8 cellular contexts compared by ENCODE assay signal in genomic region chr20:50193169-50193850, GRCh38. TPM values are rescaled to one million over a fixed set of nuclear protein-coding genes. Genes with fewer than 3 reads are reported as not detected.
A peak's percentile ranks its signal among the peaks of the same experiment; 100 is the strongest.
DNase-seq lines count a peak whose midpoint lies in the region; ATAC-seq and TF ChIP-seq lines count a peak whose summit lies in the region.

No MANE protein-coding gene starts in this region.

- TF ChIP-seq EP300 in tibial nerve (IDR thresholded peaks at IDR 0.05), result peak in 1 of 2 donors; percentile 23

- TF ChIP-seq POLR2A in lower leg skin (IDR thresholded peaks at IDR 0.05) (no peak), tibial nerve (IDR thresholded peaks at IDR 0.05) (peak in 1 of 2 donors; percentile 11)

- intact Hi-C loops in lower leg skin (cut with DNase I; ENCODE audit: low total_unique reads), result loop anchor here (10.0 kb wide), 1 partner anchor 151 kb away; no protein-coding TSS in a partner anchor

- no peaks in the 10 kb centered on the region for H3K9me3 ChIP-seq in tibial nerve

- 29 to 41% methylated on average over 10 of the region's 10 CpGs for WGBS in lower leg skin, 2 donors
- WGBS in tibial nerve, 2 donors, result 22 to 56% methylated on average over 9 to 10 of the region's 10 CpGs

- no peak for TF ChIP-seq CTCF in lower leg skin (IDR thresholded peaks at IDR 0.05)
- TF ChIP-seq CTCF in tibial nerve (IDR thresholded peaks at IDR 0.05), result no peak

- ATAC-seq in HG03045 (IDR thresholded peaks at IDR 0.05; ENCODE audit: unreplicated experiment) (no peak), HG03039 (IDR thresholded peaks at IDR 0.05; ENCODE audit: unreplicated experiment) (no peak), GM18502 (IDR thresholded peaks at IDR 0.05; ENCODE audit: poor library complexity, unreplicated experiment) (no peak)

- H3K4me3 ChIP-seq in lower leg skin (ENCODE audit: low read depth, poor library complexity, severe bottlenecking) (peak overlapping the region; percentile 89), tibial nerve (peak overlapping the region; percentile 85 to 97 (median 90))

- DNase-seq in stimulated activated CD4-positive, alpha-beta T cell treated with anti-CD3 and anti-CD28 coated beads, Interleukin-15, amount 100 ng/mL, for 24 hours, result peak; percentile 20
- no peak for DNase-seq in stimulated activated CD4-positive, alpha-beta T cell treated with anti-CD3 and anti-CD28 coated beads, Interleukin-4, amount 100 ng/mL, for 24 hours
- DNase-seq in astrocyte of the hippocampus (ENCODE audit: low read depth, low spot score), result peak; percentile 43
- no peak for DNase-seq in lower leg skin (ENCODE audit: low spot score in 2 of 2)
- DNase-seq in tibial nerve (ENCODE audit: low spot score in 2 of 2), result peak in 1 of 2 donors; percentile 45

- peak overlapping the region; percentile 97 to 100 (median 99) for H3K27ac ChIP-seq in tibial nerve

- peaks cover 0 to 42% (median 8%) of the 10 kb centered on the region in 4 donors for H3K4me1 ChIP-seq in tibial nerve

- no peaks in the 10 kb centered on the region for H3K27me3 ChIP-seq in tibial nerve

- H3K36me3 ChIP-seq in tibial nerve, result peaks cover 2 to 35% (median 3%) of the 10 kb centered on the region in 3 donors

RNA-seq across cellular contexts. Expression of gene CEBPB, which starts 2.7 kb away (rescaled TPM):
- total RNA-seq in lower leg skin (100 to 1,000 TPM; 154 to 221 (median 195) TPM), tibial nerve (100 to 1,000 TPM; 202 to 524 (median 275) TPM)

RNA-seq across cellular contexts. Expression of gene PEDS1, which starts 39.8 kb away (rescaled TPM):
- 10 to 100 TPM; 47.3 to 69.3 (median 59.6) TPM for total RNA-seq in lower leg skin
- total RNA-seq in tibial nerve, result 10 to 100 TPM; 26.4 to 36.7 (median 35.5) TPM

Comparison
In these comparisons a context has a peak if more than half of its experiments do, and no peak if none do; other contexts are left out.
1. DNase-seq: peak in stimulated activated CD4-positive, alpha-beta T cell treated with anti-CD3 and anti-CD28 coated beads, Interleukin-15, amount 100 ng/mL, for 24 hours (single experiment) and astrocyte of the hippocampus (single experiment); none in stimulated activated CD4-positive, alpha-beta T cell treated with anti-CD3 and anti-CD28 coated beads, Interleukin-4, amount 100 ng/mL, for 24 hours (single experiment) and lower leg skin (0 of 2).